Comparison of ENCODE assay signal across 1 cellular context in the genomic region with DNA sequence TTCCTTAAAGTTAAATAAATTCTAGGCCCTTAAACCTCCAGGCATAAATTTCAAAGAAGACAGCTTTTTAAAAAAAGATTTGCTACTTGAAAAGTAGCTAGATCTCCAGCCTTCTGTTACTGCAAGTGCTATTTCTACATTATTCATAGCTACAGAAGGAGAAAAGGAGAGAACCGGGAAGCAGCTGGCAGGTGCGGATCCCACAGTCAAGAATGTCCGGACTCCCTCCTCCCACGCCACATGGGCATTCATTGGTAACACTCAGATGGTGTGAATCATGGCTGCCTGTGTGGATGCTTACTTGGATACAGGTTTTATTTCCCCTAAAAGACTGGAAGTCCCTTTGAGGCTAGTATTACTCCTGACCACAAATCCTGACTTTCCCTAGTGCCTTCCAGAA.
A peak's percentile ranks its signal among the peaks of the same experiment; 100 is the strongest.
TF ChIP-seq lines count a peak whose summit lies in the region.

No MANE protein-coding gene starts in this region.

TF ChIP-seq in K562, 482 proteins besides CTCF, POLR2A, EP300 and RAD21 (continues in another document):
- TF ChIP-seq SMAD2 (IDR thresholded peaks at IDR 0.05; ENCODE audit: low read depth, low read length) (no peak), ELF2 (CRISPR knock-in tag; IDR thresholded peaks at IDR 0.05) (no peak), ZNF324 (CRISPR knock-in tag; IDR thresholded peaks at IDR 0.05) (no peak), C11orf30 (IDR thresholded peaks at IDR 0.05; ENCODE audit: low read depth) (no peak), NFATC3 (IDR thresholded peaks at IDR 0.05) (no peak), MEIS2 (IDR thresholded peaks at IDR 0.05; ENCODE audit: partially characterized antibody) (no peak), SMC3 (conservative IDR thresholded peaks at IDR 0.05; ENCODE audit: insufficient read depth, low read depth, low read length) (0 out of 2 replicates have a peak, but pooled peaks have one; percentile 2), RBM25 (IDR thresholded peaks at IDR 0.05; ENCODE audit: low read depth, low read length, severe bottlenecking) (no peak), SAFB (IDR thresholded peaks at IDR 0.05; ENCODE audit: borderline replicate concordance, low read depth, low read length) (no peak), DDX20 (tag; IDR thresholded peaks at IDR 0.05; ENCODE audit: low read depth) (no peak), KAT7 (CRISPR knock-in tag; IDR thresholded peaks at IDR 0.05; ENCODE audit: borderline replicate concordance) (no peak), BRCA1 (IDR thresholded peaks at IDR 0.05) (no peak), BRCA1 (CRISPR knock-in tag; IDR thresholded peaks at IDR 0.05) (no peak), FOXA3 (CRISPR knock-in tag; conservative IDR thresholded peaks at IDR 0.05 in 1 of 2, IDR thresholded peaks at IDR 0.05 in 1 of 2) (peak in 1 of 2 experiments; percentile 86; a peak in 2 of 4 replicates), MAFF (IDR thresholded peaks at IDR 0.05; ENCODE audit: low read length) (no peak; the same call in 1 of the 2 replicates), ZNF766 (CRISPR knock-in tag; conservative IDR thresholded peaks at IDR 0.05) (no peak), FOXJ3 (CRISPR knock-in tag; IDR thresholded peaks at IDR 0.05) (no peak), ZNF561 (CRISPR knock-in tag; conservative IDR thresholded peaks at IDR 0.05) (no peak), OTX1 (CRISPR knock-in tag; IDR thresholded peaks at IDR 0.05) (no peak), CBX1 (IDR thresholded peaks at IDR 0.05; ENCODE audit: low read depth) (no peak), ZC3H11A (IDR thresholded peaks at IDR 0.05; ENCODE audit: low read depth, low read length) (no peak), KLF6 (CRISPR knock-in tag; IDR thresholded peaks at IDR 0.05; ENCODE audit: borderline replicate concordance) (no peak), RAD51 (IDR thresholded peaks at IDR 0.05; ENCODE audit: borderline replicate concordance, low read depth) (no peak), CREBBP (IDR thresholded peaks at IDR 0.05; ENCODE audit: low read depth, low read length) (no peak), CEBPG (CRISPR knock-in tag; IDR thresholded peaks at IDR 0.05) (0 out of 2 replicates have a peak, but pooled peaks have one; percentile 17), CEBPG (tag; conservative IDR thresholded peaks at IDR 0.05 in 1 of 2, IDR thresholded peaks at IDR 0.05 in 1 of 2) (no peak), RFX7 (CRISPR knock-in tag; IDR thresholded peaks at IDR 0.05) (no peak), ZNF830 (CRISPR knock-in tag; IDR thresholded peaks at IDR 0.05) (no peak), ZNF143 (CRISPR knock-in tag; IDR thresholded peaks at IDR 0.05) (peak; percentile 57; the same call in 1 of the 2 replicates), NFIC (IDR thresholded peaks at IDR 0.05) (no peak), JUN (IDR thresholded peaks at IDR 0.05; ENCODE audit: borderline replicate concordance, low read depth, low read length) (no peak), JUN (CRISPR knock-in tag; IDR thresholded peaks at IDR 0.05; ENCODE audit: borderline replicate concordance) (peak; percentile 85), XRCC4 (IDR thresholded peaks at IDR 0.05; ENCODE audit: extremely low read depth, insufficient read depth, insufficient read length) (no peak), POLR2AphosphoS2 (IDR thresholded peaks at IDR 0.05; ENCODE audit: low read length) (0 out of 2 replicates have a peak, but pooled peaks have one; percentile 39), HNRNPL (IDR thresholded peaks at IDR 0.05; ENCODE audit: low read depth, low read length) (no peak), TEAD4 (IDR thresholded peaks at IDR 0.05; ENCODE audit: low read length) (no peak; the same call in 1 of the 2 replicates), TEAD4 (CRISPR knock-in tag; IDR thresholded peaks at IDR 0.05; ENCODE audit: borderline replicate concordance) (peak; percentile 63; the same call in 1 of the 2 replicates), TEAD1 (CRISPR knock-in tag; IDR thresholded peaks at IDR 0.05) (peak in 1 of 2 experiments; percentile 85; a peak in 2 of 4 replicates), ETV5 (CRISPR knock-in tag; IDR thresholded peaks at IDR 0.05; ENCODE audit: low read depth) (peak; percentile 19; the same call in 1 of the 2 replicates), RNF2 (IDR thresholded peaks at IDR 0.05) (no peak), SMARCE1 (IDR thresholded peaks at IDR 0.05) (no peak), SRSF3 (IDR thresholded peaks at IDR 0.05; ENCODE audit: insufficient read depth, low read length) (no peak)
- TF ChIP-seq, protein P1, sequence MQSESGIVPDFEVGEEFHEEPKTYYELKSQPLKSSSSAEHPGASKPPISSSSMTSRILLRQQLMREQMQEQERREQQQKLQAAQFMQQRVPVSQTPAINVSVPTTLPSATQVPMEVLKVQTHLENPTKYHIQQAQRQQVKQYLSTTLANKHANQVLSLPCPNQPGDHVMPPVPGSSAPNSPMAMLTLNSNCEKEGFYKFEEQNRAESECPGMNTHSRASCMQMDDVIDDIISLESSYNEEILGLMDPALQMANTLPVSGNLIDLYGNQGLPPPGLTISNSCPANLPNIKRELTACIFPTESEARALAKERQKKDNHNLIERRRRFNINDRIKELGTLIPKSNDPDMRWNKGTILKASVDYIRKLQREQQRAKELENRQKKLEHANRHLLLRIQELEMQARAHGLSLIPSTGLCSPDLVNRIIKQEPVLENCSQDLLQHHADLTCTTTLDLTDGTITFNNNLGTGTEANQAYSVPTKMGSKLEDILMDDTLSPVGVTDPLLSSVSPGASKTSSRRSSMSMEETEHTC (IDR thresholded peaks at IDR 0.05) = no peak
- TF ChIP-seq, protein P2, sequence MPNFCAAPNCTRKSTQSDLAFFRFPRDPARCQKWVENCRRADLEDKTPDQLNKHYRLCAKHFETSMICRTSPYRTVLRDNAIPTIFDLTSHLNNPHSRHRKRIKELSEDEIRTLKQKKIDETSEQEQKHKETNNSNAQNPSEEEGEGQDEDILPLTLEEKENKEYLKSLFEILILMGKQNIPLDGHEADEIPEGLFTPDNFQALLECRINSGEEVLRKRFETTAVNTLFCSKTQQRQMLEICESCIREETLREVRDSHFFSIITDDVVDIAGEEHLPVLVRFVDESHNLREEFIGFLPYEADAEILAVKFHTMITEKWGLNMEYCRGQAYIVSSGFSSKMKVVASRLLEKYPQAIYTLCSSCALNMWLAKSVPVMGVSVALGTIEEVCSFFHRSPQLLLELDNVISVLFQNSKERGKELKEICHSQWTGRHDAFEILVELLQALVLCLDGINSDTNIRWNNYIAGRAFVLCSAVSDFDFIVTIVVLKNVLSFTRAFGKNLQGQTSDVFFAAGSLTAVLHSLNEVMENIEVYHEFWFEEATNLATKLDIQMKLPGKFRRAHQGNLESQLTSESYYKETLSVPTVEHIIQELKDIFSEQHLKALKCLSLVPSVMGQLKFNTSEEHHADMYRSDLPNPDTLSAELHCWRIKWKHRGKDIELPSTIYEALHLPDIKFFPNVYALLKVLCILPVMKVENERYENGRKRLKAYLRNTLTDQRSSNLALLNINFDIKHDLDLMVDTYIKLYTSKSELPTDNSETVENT (CRISPR knock-in tag; IDR thresholded peaks at IDR 0.05) = peak; percentile 56; the same call in 1 of the 2 replicates
- TF ChIP-seq, protein P3, sequence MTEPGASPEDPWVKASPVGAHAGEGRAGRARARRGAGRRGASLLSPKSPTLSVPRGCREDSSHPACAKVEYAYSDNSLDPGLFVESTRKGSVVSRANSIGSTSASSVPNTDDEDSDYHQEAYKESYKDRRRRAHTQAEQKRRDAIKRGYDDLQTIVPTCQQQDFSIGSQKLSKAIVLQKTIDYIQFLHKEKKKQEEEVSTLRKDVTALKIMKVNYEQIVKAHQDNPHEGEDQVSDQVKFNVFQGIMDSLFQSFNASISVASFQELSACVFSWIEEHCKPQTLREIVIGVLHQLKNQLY (CRISPR knock-in tag; conservative IDR thresholded peaks at IDR 0.05) = 0 out of 4 replicates have a peak, but pooled peaks of 1 of the 2 experiments have one; percentile 54
- TF ChIP-seq, protein P4, sequence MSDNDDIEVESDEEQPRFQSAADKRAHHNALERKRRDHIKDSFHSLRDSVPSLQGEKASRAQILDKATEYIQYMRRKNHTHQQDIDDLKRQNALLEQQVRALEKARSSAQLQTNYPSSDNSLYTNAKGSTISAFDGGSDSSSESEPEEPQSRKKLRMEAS (CRISPR knock-in tag; IDR thresholded peaks at IDR 0.05) = peak; percentile 39
- TF ChIP-seq, protein P5, sequence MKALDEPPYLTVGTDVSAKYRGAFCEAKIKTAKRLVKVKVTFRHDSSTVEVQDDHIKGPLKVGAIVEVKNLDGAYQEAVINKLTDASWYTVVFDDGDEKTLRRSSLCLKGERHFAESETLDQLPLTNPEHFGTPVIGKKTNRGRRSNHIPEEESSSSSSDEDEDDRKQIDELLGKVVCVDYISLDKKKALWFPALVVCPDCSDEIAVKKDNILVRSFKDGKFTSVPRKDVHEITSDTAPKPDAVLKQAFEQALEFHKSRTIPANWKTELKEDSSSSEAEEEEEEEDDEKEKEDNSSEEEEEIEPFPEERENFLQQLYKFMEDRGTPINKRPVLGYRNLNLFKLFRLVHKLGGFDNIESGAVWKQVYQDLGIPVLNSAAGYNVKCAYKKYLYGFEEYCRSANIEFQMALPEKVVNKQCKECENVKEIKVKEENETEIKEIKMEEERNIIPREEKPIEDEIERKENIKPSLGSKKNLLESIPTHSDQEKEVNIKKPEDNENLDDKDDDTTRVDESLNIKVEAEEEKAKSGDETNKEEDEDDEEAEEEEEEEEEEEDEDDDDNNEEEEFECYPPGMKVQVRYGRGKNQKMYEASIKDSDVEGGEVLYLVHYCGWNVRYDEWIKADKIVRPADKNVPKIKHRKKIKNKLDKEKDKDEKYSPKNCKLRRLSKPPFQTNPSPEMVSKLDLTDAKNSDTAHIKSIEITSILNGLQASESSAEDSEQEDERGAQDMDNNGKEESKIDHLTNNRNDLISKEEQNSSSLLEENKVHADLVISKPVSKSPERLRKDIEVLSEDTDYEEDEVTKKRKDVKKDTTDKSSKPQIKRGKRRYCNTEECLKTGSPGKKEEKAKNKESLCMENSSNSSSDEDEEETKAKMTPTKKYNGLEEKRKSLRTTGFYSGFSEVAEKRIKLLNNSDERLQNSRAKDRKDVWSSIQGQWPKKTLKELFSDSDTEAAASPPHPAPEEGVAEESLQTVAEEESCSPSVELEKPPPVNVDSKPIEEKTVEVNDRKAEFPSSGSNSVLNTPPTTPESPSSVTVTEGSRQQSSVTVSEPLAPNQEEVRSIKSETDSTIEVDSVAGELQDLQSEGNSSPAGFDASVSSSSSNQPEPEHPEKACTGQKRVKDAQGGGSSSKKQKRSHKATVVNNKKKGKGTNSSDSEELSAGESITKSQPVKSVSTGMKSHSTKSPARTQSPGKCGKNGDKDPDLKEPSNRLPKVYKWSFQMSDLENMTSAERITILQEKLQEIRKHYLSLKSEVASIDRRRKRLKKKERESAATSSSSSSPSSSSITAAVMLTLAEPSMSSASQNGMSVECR (CRISPR knock-in tag; IDR thresholded peaks at IDR 0.05) = peak; percentile 74; the same call in 1 of the 2 replicates
- TF ChIP-seq, protein P6, sequence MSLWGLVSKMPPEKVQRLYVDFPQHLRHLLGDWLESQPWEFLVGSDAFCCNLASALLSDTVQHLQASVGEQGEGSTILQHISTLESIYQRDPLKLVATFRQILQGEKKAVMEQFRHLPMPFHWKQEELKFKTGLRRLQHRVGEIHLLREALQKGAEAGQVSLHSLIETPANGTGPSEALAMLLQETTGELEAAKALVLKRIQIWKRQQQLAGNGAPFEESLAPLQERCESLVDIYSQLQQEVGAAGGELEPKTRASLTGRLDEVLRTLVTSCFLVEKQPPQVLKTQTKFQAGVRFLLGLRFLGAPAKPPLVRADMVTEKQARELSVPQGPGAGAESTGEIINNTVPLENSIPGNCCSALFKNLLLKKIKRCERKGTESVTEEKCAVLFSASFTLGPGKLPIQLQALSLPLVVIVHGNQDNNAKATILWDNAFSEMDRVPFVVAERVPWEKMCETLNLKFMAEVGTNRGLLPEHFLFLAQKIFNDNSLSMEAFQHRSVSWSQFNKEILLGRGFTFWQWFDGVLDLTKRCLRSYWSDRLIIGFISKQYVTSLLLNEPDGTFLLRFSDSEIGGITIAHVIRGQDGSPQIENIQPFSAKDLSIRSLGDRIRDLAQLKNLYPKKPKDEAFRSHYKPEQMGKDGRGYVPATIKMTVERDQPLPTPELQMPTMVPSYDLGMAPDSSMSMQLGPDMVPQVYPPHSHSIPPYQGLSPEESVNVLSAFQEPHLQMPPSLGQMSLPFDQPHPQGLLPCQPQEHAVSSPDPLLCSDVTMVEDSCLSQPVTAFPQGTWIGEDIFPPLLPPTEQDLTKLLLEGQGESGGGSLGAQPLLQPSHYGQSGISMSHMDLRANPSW (CRISPR knock-in tag; IDR thresholded peaks at IDR 0.05) = 0 out of 2 replicates have a peak, but pooled peaks have one; percentile 61
- TF ChIP-seq, protein P7, sequence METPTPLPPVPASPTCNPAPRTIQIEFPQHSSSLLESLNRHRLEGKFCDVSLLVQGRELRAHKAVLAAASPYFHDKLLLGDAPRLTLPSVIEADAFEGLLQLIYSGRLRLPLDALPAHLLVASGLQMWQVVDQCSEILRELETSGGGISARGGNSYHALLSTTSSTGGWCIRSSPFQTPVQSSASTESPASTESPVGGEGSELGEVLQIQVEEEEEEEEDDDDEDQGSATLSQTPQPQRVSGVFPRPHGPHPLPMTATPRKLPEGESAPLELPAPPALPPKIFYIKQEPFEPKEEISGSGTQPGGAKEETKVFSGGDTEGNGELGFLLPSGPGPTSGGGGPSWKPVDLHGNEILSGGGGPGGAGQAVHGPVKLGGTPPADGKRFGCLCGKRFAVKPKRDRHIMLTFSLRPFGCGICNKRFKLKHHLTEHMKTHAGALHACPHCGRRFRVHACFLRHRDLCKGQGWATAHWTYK (CRISPR knock-in tag; IDR thresholded peaks at IDR 0.05) = no peak
- TF ChIP-seq, protein P8, sequence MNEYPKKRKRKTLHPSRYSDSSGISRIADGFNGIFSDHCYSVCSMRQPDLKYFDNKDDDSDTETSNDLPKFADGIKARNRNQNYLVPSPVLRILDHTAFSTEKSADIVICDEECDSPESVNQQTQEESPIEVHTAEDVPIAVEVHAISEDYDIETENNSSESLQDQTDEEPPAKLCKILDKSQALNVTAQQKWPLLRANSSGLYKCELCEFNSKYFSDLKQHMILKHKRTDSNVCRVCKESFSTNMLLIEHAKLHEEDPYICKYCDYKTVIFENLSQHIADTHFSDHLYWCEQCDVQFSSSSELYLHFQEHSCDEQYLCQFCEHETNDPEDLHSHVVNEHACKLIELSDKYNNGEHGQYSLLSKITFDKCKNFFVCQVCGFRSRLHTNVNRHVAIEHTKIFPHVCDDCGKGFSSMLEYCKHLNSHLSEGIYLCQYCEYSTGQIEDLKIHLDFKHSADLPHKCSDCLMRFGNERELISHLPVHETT (CRISPR knock-in tag; conservative IDR thresholded peaks at IDR 0.05 in 1 of 2, IDR thresholded peaks at IDR 0.05 in 1 of 2) = no peak
- TF ChIP-seq, protein P9, sequence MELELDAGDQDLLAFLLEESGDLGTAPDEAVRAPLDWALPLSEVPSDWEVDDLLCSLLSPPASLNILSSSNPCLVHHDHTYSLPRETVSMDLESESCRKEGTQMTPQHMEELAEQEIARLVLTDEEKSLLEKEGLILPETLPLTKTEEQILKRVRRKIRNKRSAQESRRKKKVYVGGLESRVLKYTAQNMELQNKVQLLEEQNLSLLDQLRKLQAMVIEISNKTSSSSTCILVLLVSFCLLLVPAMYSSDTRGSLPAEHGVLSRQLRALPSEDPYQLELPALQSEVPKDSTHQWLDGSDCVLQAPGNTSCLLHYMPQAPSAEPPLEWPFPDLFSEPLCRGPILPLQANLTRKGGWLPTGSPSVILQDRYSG (tag; conservative IDR thresholded peaks at IDR 0.05; ENCODE audit: low read depth) = no peak
- TF ChIP-seq, protein P10, sequence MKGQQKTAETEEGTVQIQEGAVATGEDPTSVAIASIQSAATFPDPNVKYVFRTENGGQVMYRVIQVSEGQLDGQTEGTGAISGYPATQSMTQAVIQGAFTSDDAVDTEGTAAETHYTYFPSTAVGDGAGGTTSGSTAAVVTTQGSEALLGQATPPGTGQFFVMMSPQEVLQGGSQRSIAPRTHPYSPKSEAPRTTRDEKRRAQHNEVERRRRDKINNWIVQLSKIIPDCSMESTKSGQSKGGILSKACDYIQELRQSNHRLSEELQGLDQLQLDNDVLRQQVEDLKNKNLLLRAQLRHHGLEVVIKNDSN (CRISPR knock-in tag; IDR thresholded peaks at IDR 0.05) = 0 out of 2 replicates have a peak, but pooled peaks have one; percentile 36
